17 cellular contexts compared by ENCODE assay signal in genomic region chr14:52780893-52781292, GRCh38. TPM values are rescaled to one million over a fixed set of nuclear protein-coding genes. Genes with fewer than 3 reads are reported as not detected.
DNase-seq lines count a peak whose midpoint lies in the region; ATAC-seq and TF ChIP-seq lines count a peak whose summit lies in the region.
"Had no signal": no experiment of that assay in that cellular context is flagged by ENCODE, and none has a peak within 500 bp of the region (broad histone marks: within the 10 kb centered on the region; RNA-seq: fewer than 3 reads in every experiment).

No MANE protein-coding gene starts in this region.

- DNase-seq in PC-3 (no peak), dermis blood vessel endothelial cell (peak; percentile 48), kidney tubule cell (ENCODE audit: low spot score) (peak; percentile 12), smooth muscle cell (lab: John Stamatoyannopoulos, UW; ENCODE audit: unreplicated experiment) (no peak), C1 segment of cervical spinal cord (lab: John Stamatoyannopoulos, UW) (no peak), GM23338 (ENCODE audit: low spot score) (no peak)
- DNase-seq: BE2C, GDM1, H7, Kasumi-1, MM.1S, NCI-H1092 treated with DMSO at 0.1 percent for 48 hours, NCI-H510A treated with DMSO at 0.1 percent for 48 hours had no signal

- POLR2A ChIA-PET in PC-3 (lab: Charles Lee; ENCODE audit: unreplicated experiment) = no interaction called here

- H3K4me2 ChIP-seq in PC-3 (ENCODE audit: low read length) (no peak overlapping the region), smooth muscle cell (no peak overlapping the region), GM23338 (no peak overlapping the region)

- no TSS peak for BruUV-seq in PC-3 (replicated peaks; lab: Mats Ljungman, UMichigan)

- H3K27ac Mint-ChIP-seq in GM23338 = no peak overlapping the region
- H3K27ac Mint-ChIP-seq: IgD-negative memory B cell had no signal

- H3K9me3 Mint-ChIP-seq in GM23338 = no peaks in the 10 kb centered on the region
- H3K9me3 Mint-ChIP-seq: IgD-negative memory B cell had no signal

- 100% methylated on average over 1 of the region's 1 CpG for WGBS in smooth muscle cell (ENCODE audit: low lambda C conversion rate)

- TF ChIP-seq CTCF in PC-3 (conservative IDR thresholded peaks at IDR 0.05; ENCODE audit: low read depth, low read length) (no peak), smooth muscle cell (IDR thresholded peaks at IDR 0.05; ENCODE audit: borderline replicate concordance, insufficient read depth, poor library complexity, severe bottlenecking) (no peak), GM23338 (conservative IDR thresholded peaks at IDR 0.05; ENCODE audit: low read depth in 2 of 2) (no peak)

- H3K9me3 ChIP-seq in PC-3 (ENCODE audit: low read length) (no peaks in the 10 kb centered on the region), smooth muscle cell (replicated peaks; ENCODE audit: low read depth) (no peaks in the 10 kb centered on the region)
- H3K9me3 ChIP-seq: BE2C, SJSA1 had no signal

- H3K4me3 ChIP-seq in PC-3 (ENCODE audit: low read length) (no peak overlapping the region), smooth muscle cell (no peak overlapping the region), GM23338 (no peak overlapping the region)
- H3K4me3 ChIP-seq: SJSA1 had no signal

- intact Hi-C loops in PC-3 (cut with micrococcal nuclease) = no loop called here

- CTCF ChIA-PET in PC-3 (lab: Charles Lee) = no interaction called here

- ATAC-seq in PC-3 = peak; percentile 49
- ATAC-seq in GM21528 (IDR thresholded peaks at IDR 0.05; ENCODE audit: low FRiP score, unreplicated experiment) = no peak
- ATAC-seq in GM23338 = no peak

- H3K9me2 ChIP-seq in PC-3 (replicated peaks; ENCODE audit: low read length) = no peaks in the 10 kb centered on the region
- H3K9me2 ChIP-seq in GM23338 (ENCODE audit: insufficient read depth) = no peaks in the 10 kb centered on the region

- H2AFZ ChIP-seq in PC-3 (ENCODE audit: low read length) (no peak overlapping the region), smooth muscle cell (ENCODE audit: low read depth) (no peak overlapping the region), GM23338 (no peak overlapping the region)

- H4K20me1 ChIP-seq in PC-3 (ENCODE audit: low read length) (peaks cover 7% of the 10 kb centered on the region; the same call in 1 of the 2 replicates), smooth muscle cell (ENCODE audit: low read depth) (no peaks in the 10 kb centered on the region), GM23338 (replicated peaks; ENCODE audit: insufficient read depth) (0 out of 2 replicates have a peak, but pooled peaks cover 4% of the 10 kb centered on the region)

- no peaks in the 10 kb centered on the region for H3K27me3 ChIP-seq in PC-3 (ENCODE audit: low read length)
- H3K27me3 ChIP-seq in smooth muscle cell (ENCODE audit: low read depth) = no peaks in the 10 kb centered on the region
- H3K27me3 ChIP-seq in GM23338 (ENCODE audit: insufficient read depth) = no peaks in the 10 kb centered on the region
- H3K27me3 ChIP-seq: BE2C, SJSA1 had no signal

- H3F3A ChIP-seq in PC-3 (ENCODE audit: low read length, unreplicated experiment) = no peaks in the 10 kb centered on the region
- no peaks in the 10 kb centered on the region for H3F3A ChIP-seq in smooth muscle cell (ENCODE audit: low read depth)
- no peaks in the 10 kb centered on the region for H3F3A ChIP-seq in GM23338 (replicated peaks; ENCODE audit: low read depth)

- H3K4me1 Mint-ChIP-seq in GM23338 = no peaks in the 10 kb centered on the region
- H3K4me1 Mint-ChIP-seq: IgD-negative memory B cell had no signal

- H3K27me3 Mint-ChIP-seq in GM23338 (ENCODE audit: insufficient read depth, low read depth, poor library complexity) = peaks cover 7% of the 10 kb centered on the region
- H3K27me3 Mint-ChIP-seq: IgD-negative memory B cell had no signal

- H3K4me1 ChIP-seq in PC-3 (ENCODE audit: insufficient read depth, low read length) = peaks cover 12% of the 10 kb centered on the region
- H3K4me1 ChIP-seq in smooth muscle cell (ENCODE audit: low read depth) = no peaks in the 10 kb centered on the region
- H3K4me1 ChIP-seq in GM23338 (ENCODE audit: insufficient read depth) = 0 out of 2 replicates have a peak, but pooled peaks cover 3% of the 10 kb centered on the region
- H3K4me1 ChIP-seq: SJSA1 had no signal

- no peak overlapping the region for H3K9ac ChIP-seq in PC-3 (ENCODE audit: low read length)
- H3K9ac ChIP-seq in smooth muscle cell (ENCODE audit: low read depth) = no peak overlapping the region

- peaks cover 28% of the 10 kb centered on the region; the same call in 2 of the 3 replicates for H3K36me3 Mint-ChIP-seq in GM23338 (ENCODE audit: low read depth)

- H3K36me3 ChIP-seq in PC-3 (ENCODE audit: low read depth, low read length) (peaks cover 58% of the 10 kb centered on the region), smooth muscle cell (ENCODE audit: low read depth) (peaks cover 3% of the 10 kb centered on the region), GM23338 (ENCODE audit: insufficient read depth) (no peaks in the 10 kb centered on the region; the same call in 1 of the 2 replicates)

- H3K79me2 ChIP-seq in PC-3 (ENCODE audit: low read length) (peaks cover 19% of the 10 kb centered on the region), smooth muscle cell (ENCODE audit: low read depth) (peaks cover 5% of the 10 kb centered on the region), GM23338 (replicated peaks; ENCODE audit: insufficient read depth) (peaks cover under 1% of the 10 kb centered on the region)

- no peak overlapping the region for H3K4me3 Mint-ChIP-seq in GM23338
- H3K4me3 Mint-ChIP-seq: IgD-negative memory B cell had no signal

- H3K27ac ChIP-seq in PC-3 (ENCODE audit: low read length) (peak overlapping the region; percentile 13; the same call in 1 of the 2 replicates), smooth muscle cell (ENCODE audit: low read depth) (peak overlapping the region; percentile 13), GM23338 (ENCODE audit: low read depth) (no peak overlapping the region; the same call in 1 of the 2 replicates)
- H3K27ac ChIP-seq: HL-60, SJSA1 had no signal

TF ChIP-seq in GM23338, 12 proteins besides CTCF, POLR2A, EP300 and RAD21:
- no peak for TF ChIP-seq EZH2phosphoT487 (IDR thresholded peaks at IDR 0.05; ENCODE audit: unreplicated experiment)
- no peak for TF ChIP-seq NANOG (IDR thresholded peaks at IDR 0.05; ENCODE audit: borderline replicate concordance)
- no peak for TF ChIP-seq CREB1 (CRISPR knock-in tag; IDR thresholded peaks at IDR 0.05; ENCODE audit: low read depth)

RNA-seq across cellular contexts. Expression of gene GNPNAT1, which starts 10.5 kb away (rescaled TPM):
- total RNA-seq in PC-3 (2014; rRNA removed) (38.2 and 44.5 TPM in 2 replicates), dermis blood vessel endothelial cell (23.8 and 33.8 TPM in 2 replicates), smooth muscle cell (22.9 and 23.5 TPM in 2 replicates)
- polyA plus RNA-seq in smooth muscle cell (10.7 and 18.3 TPM in 2 replicates), GM23338 (2016; fragmentation: Nextera tagmentation; extraction: Ambion mirVana) (42.1 and 44.4 TPM in 2 replicates)
- 67.9 and 68.7 TPM in 2 replicates for total RNA-seq in GM23338 (2014; rRNA removed; shearing (Covaris generic))

RNA-seq across cellular contexts. Expression of gene STYX, which starts 50.9 kb away (rescaled TPM):
- 11.1 and 14.1 TPM in 2 replicates for total RNA-seq in PC-3 (2014; rRNA removed)
- total RNA-seq in dermis blood vessel endothelial cell = 23.8 and 25.8 TPM in 2 replicates
- total RNA-seq in smooth muscle cell = 17.9 and 20.3 TPM in 2 replicates
- 8.5 TPM in 2 replicates for polyA plus RNA-seq in smooth muscle cell
- total RNA-seq in GM23338 (2014; rRNA removed; shearing (Covaris generic)) = 40.2 and 43.1 TPM in 2 replicates
- polyA plus RNA-seq in GM23338 (2016; fragmentation: Nextera tagmentation; extraction: Ambion mirVana) = 21.8 and 23.3 TPM in 2 replicates

Comparison
In these comparisons a context has a peak if more than half of its experiments do, and no peak if none do; other contexts are left out.
1. DNase-seq: peak in dermis blood vessel endothelial cell (single experiment) and kidney tubule cell (single experiment); none in PC-3 (single experiment), smooth muscle cell (single experiment), C1 segment of cervical spinal cord (0 of 14) and GM23338 (single experiment).